Comparison of ENCODE assay signal across 17 cellular contexts in genomic region chr10:74877899-74878298, GRCh38. TPM values are rescaled to one million over a fixed set of nuclear protein-coding genes. Genes with fewer than 3 reads are reported as not detected.
DNase-seq lines count a peak whose midpoint lies in the region; ATAC-seq and TF ChIP-seq lines count a peak whose summit lies in the region.
"Had no signal": no experiment of that assay in that cellular context is flagged by ENCODE, and none has a peak within 500 bp of the region (broad histone marks: within the 10 kb centered on the region; RNA-seq: fewer than 3 reads in every experiment).

No MANE protein-coding gene starts in this region.

- H2AFZ ChIP-seq in PC-3 (ENCODE audit: low read length), result no peak overlapping the region

- H3K27ac ChIP-seq in PC-3 (ENCODE audit: low read length), result no peak overlapping the region

- no peaks in the 10 kb centered on the region for H3K27me3 ChIP-seq in PC-3 (ENCODE audit: low read length)

- no peaks in the 10 kb centered on the region for H3K9me3 ChIP-seq in PC-3 (ENCODE audit: low read length)

- no peak overlapping the region for H3K4me3 ChIP-seq in PC-3 (ENCODE audit: low read length)

- no peak for ATAC-seq in PC-3

- BruUV-seq in PC-3 (replicated peaks; lab: Mats Ljungman, UMichigan), result no TSS peak

- H3K4me1 ChIP-seq in PC-3 (ENCODE audit: insufficient read depth, low read length), result peaks cover 69% of the 10 kb centered on the region

- H3K4me1 Mint-ChIP-seq in chondrocyte (ENCODE audit: low read depth), result peaks cover 41% of the 10 kb centered on the region

- H3K9me2 ChIP-seq in PC-3 (replicated peaks; ENCODE audit: low read length), result no peaks in the 10 kb centered on the region

- H3K79me2 ChIP-seq in PC-3 (ENCODE audit: low read length), result peaks cover 87% of the 10 kb centered on the region

- CTCF ChIA-PET in HEK293T (lab: Yijun Ruan, JAX), result no interaction called here
- CTCF ChIA-PET in PC-3 (lab: Charles Lee), result no interaction called here

- intact Hi-C loops in PC-3 (cut with micrococcal nuclease), result loop anchor here (5.0 kb wide), 1 partner anchor 224 kb away; no protein-coding TSS in a partner anchor

- no peak overlapping the region for H3K9ac ChIP-seq in PC-3 (ENCODE audit: low read length)

- no peaks in the 10 kb centered on the region for H3K36me3 ChIP-seq in PC-3 (ENCODE audit: low read depth, low read length)

- peaks cover 11% of the 10 kb centered on the region for H3F3A ChIP-seq in PC-3 (ENCODE audit: low read length, unreplicated experiment)

- POLR2A ChIA-PET in HEK293T (lab: Yijun Ruan, JAX) (no interaction called here), PC-3 (lab: Charles Lee; ENCODE audit: unreplicated experiment) (no interaction called here)

- H3K9me3 Mint-ChIP-seq in chondrocyte (ENCODE audit: low read depth), result peaks cover 6% of the 10 kb centered on the region
- H3K9me3 Mint-ChIP-seq: CD14-positive monocyte; CD4-positive, alpha-beta T cell; CD8-positive, alpha-beta memory T cell; HFFc6 had no signal

- no peak overlapping the region for H3K27ac Mint-ChIP-seq in chondrocyte (ENCODE audit: unreplicated experiment)
- H3K27ac Mint-ChIP-seq: CD14-positive monocyte; CD4-positive, alpha-beta T cell; CD8-positive, alpha-beta memory T cell; HFFc6 had no signal

- H3K4me3 Mint-ChIP-seq in chondrocyte (ENCODE audit: unreplicated experiment), result no peak overlapping the region
- H3K4me3 Mint-ChIP-seq: CD14-positive monocyte; CD4-positive, alpha-beta T cell; HFFc6 had no signal

- TF ChIP-seq CTCF in PC-3 (conservative IDR thresholded peaks at IDR 0.05; ENCODE audit: low read depth, low read length), result no peak
- TF ChIP-seq CTCF in chondrocyte (IDR thresholded peaks at IDR 0.05), result no peak

- peaks cover 19% of the 10 kb centered on the region; the same call in 1 of the 2 replicates for H4K20me1 ChIP-seq in PC-3 (ENCODE audit: low read length)

- DNase-seq in EH (ENCODE audit: low read depth) (peak; percentile 22), HEK293T (ENCODE audit: extremely low spot score) (no peak), PC-3 (peak; percentile 39), chondrocyte (ENCODE audit: low spot score) (no peak), OCI-M1 (lab: John Stamatoyannopoulos, UW) (no peak), nucleus accumbens (lab: John Stamatoyannopoulos, UW) (no peak), cerebellar cortex (ENCODE audit: low spot score) (no peak)
- DNase-seq: CD4-positive, alpha-beta T cell; CD8-positive, alpha-beta memory T cell; DMS 273 treated with DMSO at 0.1 percent for 48 hours; DMS79; GF-D8; GOT3; H7; HCEC 1CT; HFFc6 had no signal

- H3K4me2 ChIP-seq in PC-3 (ENCODE audit: low read length), result no peak overlapping the region

- no peaks in the 10 kb centered on the region for H3K36me3 Mint-ChIP-seq in chondrocyte (ENCODE audit: low read depth)

- H3K27me3 Mint-ChIP-seq in chondrocyte (ENCODE audit: low read depth), result no peaks in the 10 kb centered on the region
- H3K27me3 Mint-ChIP-seq: CD4-positive, alpha-beta T cell; CD8-positive, alpha-beta memory T cell had no signal

TF ChIP-seq in HEK293T, 16 proteins besides CTCF, POLR2A, EP300 and RAD21:
- TF ChIP-seq PKNOX1 (IDR thresholded peaks at IDR 0.05) (peak; percentile 88), FOXM1 (IDR thresholded peaks at IDR 0.05; ENCODE audit: borderline replicate concordance) (no peak)

RNA-seq across cellular contexts. Expression of gene KAT6B, which starts 51.5 kb away (rescaled TPM):
- total RNA-seq in PC-3 (2014; rRNA removed) (83.0 and 94.5 TPM in 2 replicates), chondrocyte (17.8 to 23.1 TPM (median 20.8 TPM) in 3 replicates)

Comparison
In these comparisons a context has a peak if more than half of its experiments do, and no peak if none do; other contexts are left out.
1. DNase-seq: peak in EH (single experiment) and PC-3 (single experiment); none in HEK293T (single experiment), chondrocyte (single experiment), OCI-M1 (single experiment), nucleus accumbens (0 of 56) and cerebellar cortex (single experiment).